Comparison of ENCODE assay signal across 7 cellular contexts in the genomic region with DNA sequence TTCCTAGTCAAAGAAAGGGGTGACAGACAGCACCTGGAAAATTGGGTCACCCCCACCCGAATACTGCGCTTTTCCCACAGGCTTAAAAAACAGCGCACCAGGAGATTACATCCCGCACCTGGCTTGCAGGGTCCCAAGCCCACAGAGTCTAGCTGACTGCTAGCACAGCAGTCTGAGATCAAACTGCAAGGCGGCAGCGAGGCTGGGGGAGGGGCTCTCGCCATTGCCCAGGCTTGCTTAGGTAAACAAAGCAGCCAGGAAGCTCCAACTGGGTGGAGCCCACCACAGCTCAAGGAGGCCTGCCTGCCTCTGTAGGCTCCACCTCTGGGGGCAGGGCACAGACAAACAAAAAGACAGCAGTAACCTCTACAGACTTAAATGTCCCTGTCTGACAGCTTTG.
DNase-seq lines count a peak whose midpoint lies in the region; FAIRE-seq and TF ChIP-seq lines count a peak whose summit lies in the region.
"Not testable (repeated sequence)": the region's sequence is repeated elsewhere in the genome, so short reads cannot be mapped to it uniquely, and the experiment has no call there.

No MANE protein-coding gene starts in this region.

- H4K20me1 ChIP-seq in H1 (replicated peaks in 1 of 2; ENCODE audit: control insufficient read depth in 1 of 2, insufficient read depth in 2 of 2, low read length in 2 of 2): not testable (repeated sequence)

- not testable (repeated sequence) for H3K18ac ChIP-seq in H1 (ENCODE audit: extremely low read depth, low read length)

- TF ChIP-seq CTCF in H1 (IDR thresholded peaks at IDR 0.05; ENCODE audit: control extremely low read depth in 1 of 3, insufficient read depth in 1 of 3, low read depth in 1 of 3, low read length in 3 of 3); nephron progenitor cell (IDR thresholded peaks at IDR 0.05): not testable (repeated sequence)

- not testable (repeated sequence) for TF ChIP-seq RAD21 in H1 (IDR thresholded peaks at IDR 0.05 in 1 of 2, conservative IDR thresholded peaks at IDR 0.05 in 1 of 2; ENCODE audit: low read depth in 2 of 2, low read length in 2 of 2)

- H3K4me1 Mint-ChIP-seq in nephron progenitor cell: not testable (repeated sequence)

- not testable (repeated sequence) for H3K4ac ChIP-seq in H1 (replicated peaks; ENCODE audit: insufficient read length, low read depth, low read length)

- DNase-seq in ELF-1 (ENCODE audit: low read depth, low spot score): peak; percentile 72
- DNase-seq in NCI-H748 (lab: John Stamatoyannopoulos, UW; ENCODE audit: unreplicated experiment): peak; percentile 78
- DNase-seq in SHP77 (lab: John Stamatoyannopoulos, UW): peak; percentile 15 to 59
- DNase-seq in H1 (ENCODE audit: low read depth in 1 of 2, low spot score in 2 of 2): peak; percentile 5 to 77
- peak; percentile 19 for DNase-seq in iPS DF 4.7 (ENCODE audit: extremely low read depth, low spot score)
- peak; percentile 32 for DNase-seq in nephron progenitor cell

- H4K91ac ChIP-seq in H1 (replicated peaks; ENCODE audit: insufficient read length, low read length): not testable (repeated sequence)

- not testable (repeated sequence) for H3K79me1 ChIP-seq in H1 (ENCODE audit: low read depth, low read length)

- not testable (repeated sequence) for H3K9me3 ChIP-seq in HUES6 (ENCODE audit: control insufficient read depth, insufficient read depth, low read depth, low read length); H1 (ENCODE audit: insufficient read depth in 2 of 2, low read depth in 1 of 2, low read length in 1 of 2)

- peak overlapping the region; percentile 41 to 56; a peak in 3 of 4 replicates for H3K4me2 ChIP-seq in H1 (ENCODE audit: insufficient read depth in 1 of 2, low read depth in 2 of 2, low read length in 2 of 2)

- H2AFZ ChIP-seq in H1 (ENCODE audit: low read length): not testable (repeated sequence)

- not testable (repeated sequence) for H3K27me3 ChIP-seq in HUES6 (ENCODE audit: control insufficient read depth, insufficient read depth, low read length); H1 (replicated peaks in 1 of 4; ENCODE audit: control insufficient read depth in 3 of 4, extremely low read depth in 1 of 4, insufficient read depth in 3 of 4, low read length in 3 of 4)

- peak overlapping the region; percentile 48; the same call in 1 of the 2 replicates for H3K4me3 ChIP-seq in HUES6 (ENCODE audit: low read depth, low read length)
- peak overlapping the region in 1 of 4 experiments; percentile 34; a peak in 2 of 8 replicates for H3K4me3 ChIP-seq in H1 (ENCODE audit: extremely low read depth in 1 of 4, insufficient read depth in 2 of 4, low read depth in 3 of 4, low read length in 4 of 4)

- H2BK5ac ChIP-seq in H1 (ENCODE audit: low read depth, low read length): not testable (repeated sequence)

- peaks cover 27% of the 10 kb centered on the region for H3K9me3 Mint-ChIP-seq in nephron progenitor cell

- H2BK15ac ChIP-seq in H1 (ENCODE audit: low read length): not testable (repeated sequence)

- CTCF ChIA-PET in H1 (lab: Charles Lee; ENCODE audit: partially characterized antibody): not testable (repeated sequence)

- not testable (repeated sequence) for H3K36me3 ChIP-seq in HUES6 (ENCODE audit: control insufficient read depth, insufficient read depth, low read length); H1 (ENCODE audit: control insufficient read depth in 2 of 4, insufficient read depth in 4 of 4, low read length in 3 of 4)

- H3K23ac ChIP-seq in H1 (ENCODE audit: insufficient read length): not testable (repeated sequence)

- H3K79me2 ChIP-seq in H1 (ENCODE audit: control insufficient read depth in 1 of 2, insufficient read depth in 2 of 2, low read length in 2 of 2): not testable (repeated sequence)

- not testable (repeated sequence) for H3K23me2 ChIP-seq in H1 (ENCODE audit: low read depth, low read length)

- H3K4me1 ChIP-seq in HUES6 (ENCODE audit: control insufficient read depth, insufficient read depth, low read length); H1 (replicated peaks in 1 of 4; ENCODE audit: control insufficient read depth in 3 of 4, insufficient read depth in 4 of 4, low read length in 3 of 4): not testable (repeated sequence)

- not testable (repeated sequence) for H4K5ac ChIP-seq in H1 (ENCODE audit: insufficient read length, low read depth, low read length)

- H2BK12ac ChIP-seq in H1 (ENCODE audit: low read depth, low read length): not testable (repeated sequence)

- H3K36me3 Mint-ChIP-seq in nephron progenitor cell (ENCODE audit: low read depth): not testable (repeated sequence)

- FAIRE-seq in H1 (lab: Jason Lieb, UNC): not testable (repeated sequence)

- not testable (repeated sequence) for H2AK5ac ChIP-seq in H1 (ENCODE audit: low read depth, low read length)

- H4K8ac ChIP-seq in H1 (ENCODE audit: extremely low read depth, insufficient read depth, low read length): not testable (repeated sequence)

- H3K27me3 Mint-ChIP-seq in nephron progenitor cell (ENCODE audit: low read depth, poor library complexity): not testable (repeated sequence)

- not testable (repeated sequence) for H3K4me3 Mint-ChIP-seq in nephron progenitor cell

- not testable (repeated sequence) for H3K56ac ChIP-seq in H1 (replicated peaks; ENCODE audit: insufficient read length, low read depth, low read length)

- WGBS in H1 (ENCODE audit: extremely low coverage in 1 of 2, insufficient coverage in 1 of 2, insufficient read length in 1 of 2, insufficient replicate concordance in 2 of 2, low coverage in 1 of 2, low lambda C conversion rate in 2 of 2, missing lambda C conversion rate in 1 of 2), 2 experiments: 60% methylated on average over 7 of the region's 7 CpGs; no CpG with 5 or more reads in 1 of the 2 experiments

- not testable (repeated sequence) for H3K14ac ChIP-seq in H1 (ENCODE audit: insufficient read length)

- TF ChIP-seq EP300 in H1 (IDR thresholded peaks at IDR 0.05; ENCODE audit: borderline replicate concordance in 1 of 2, low read depth in 2 of 2, low read length in 2 of 2): not testable (repeated sequence)

- POLR2A ChIA-PET in H1 (lab: Charles Lee; ENCODE audit: partially characterized antibody): interaction anchor here (0.6 kb wide), 1 partner anchor 117 kb away, joined by 3 read pairs; no protein-coding TSS in a partner anchor

- H2BK20ac ChIP-seq in H1 (ENCODE audit: low read length): not testable (repeated sequence)

- not testable (repeated sequence) for H2BK120ac ChIP-seq in H1 (replicated peaks; ENCODE audit: low read depth, low read length)

- H3K27ac ChIP-seq in HUES6 (ENCODE audit: low read depth, low read length); H1 (ENCODE audit: low read depth, low read length): not testable (repeated sequence)

- H3K9ac ChIP-seq in HUES6 (ENCODE audit: low read length): peak overlapping the region; percentile 39
- H3K9ac ChIP-seq in H1 (replicated peaks in 1 of 4; ENCODE audit: extremely low read depth in 1 of 4, low read depth in 3 of 4, low read length in 3 of 4): not testable (repeated sequence)

- TF ChIP-seq POLR2A in H1 (IDR thresholded peaks at IDR 0.05; ENCODE audit: control extremely low read depth in 1 of 2, low read depth in 2 of 2, low read length in 2 of 2): not testable (repeated sequence)

- H3K27ac Mint-ChIP-seq in nephron progenitor cell: not testable (repeated sequence)

TF ChIP-seq in H1, 55 proteins besides CTCF, POLR2A, EP300 and RAD21:
- TF ChIP-seq YY1 (IDR thresholded peaks at IDR 0.05; ENCODE audit: low read depth, low read length) (0 out of 2 replicates have a peak, but pooled peaks have one; percentile 12), SP1 (IDR thresholded peaks at IDR 0.05; ENCODE audit: low read depth, low read length) (0 out of 2 replicates have a peak, but pooled peaks have one; percentile 16), ASH2L (IDR thresholded peaks at IDR 0.05; ENCODE audit: low read length) (peak; percentile 28)

Comparison
In these comparisons a context has a peak if more than half of its experiments do, and no peak if none do; other contexts are left out.
1. DNase-seq: peak in every context shown above with its lines; median percentile 78 in NCI-H748; 72 in ELF-1; 41 in H1; 37 in SHP77; 32 in nephron progenitor cell; 19 in iPS DF 4.7.